12 cellular contexts compared by ENCODE assay signal in genomic region chr3:72041531-72041930, GRCh38.
DNase-seq lines count a peak whose midpoint lies in the region; ATAC-seq and TF ChIP-seq lines count a peak whose summit lies in the region.
"Had no signal": no experiment of that assay in that cellular context is flagged by ENCODE, and none has a peak within 500 bp of the region (broad histone marks: within the 10 kb centered on the region; RNA-seq: fewer than 3 reads in every experiment).

No MANE protein-coding gene starts in this region.

- H3K36me3 Mint-ChIP-seq in T-helper 17 cell (ENCODE audit: low read depth) = no peaks in the 10 kb centered on the region

- H3K27ac Mint-ChIP-seq in T-helper 17 cell = no peak overlapping the region

- peak; percentile 28 for DNase-seq in EH (ENCODE audit: low read depth)
- no peak for DNase-seq in RWPE2 (ENCODE audit: low spot score)
- peak; percentile 21 to 84 (median 62) for DNase-seq in head of caudate nucleus
- DNase-seq in sciatic nerve (ENCODE audit: low spot score) = no peak
- DNase-seq in activated CD4-positive, alpha-beta T cell treated with anti-CD3 and anti-CD28 coated beads, Interleukin-2, amount 50 U/mL, for 1 hour = no peak
- DNase-seq in NCI-H1105 treated with DMSO at 0.1 percent for 48 hours (lab: John Stamatoyannopoulos, UW) = no peak
- no peak for DNase-seq in T-helper 17 cell
- DNase-seq: effector CD8-positive, alpha-beta T cell; NCI-H510A treated with DMSO at 0.1 percent for 48 hours; Right ventricle myocardium superior had no signal

- TF ChIP-seq CTCF in RWPE2 (IDR thresholded peaks at IDR 0.05; ENCODE audit: poor library complexity, severe bottlenecking) = no peak

- no peaks in the 10 kb centered on the region for H3K4me1 ChIP-seq in RWPE2 (ENCODE audit: insufficient read depth, poor library complexity, severe bottlenecking)

- H3K4me3 Mint-ChIP-seq in T-helper 17 cell = no peak overlapping the region

- H3K27ac ChIP-seq in RWPE2 (ENCODE audit: poor library complexity, severe bottlenecking) = no peak overlapping the region
- H3K27ac ChIP-seq: HL-60 had no signal

- H3K4me1 Mint-ChIP-seq in T-helper 17 cell = no peaks in the 10 kb centered on the region

- no peak overlapping the region for H3K4me3 ChIP-seq in RWPE2 (ENCODE audit: severe bottlenecking)

- ATAC-seq in RWPE2 (ENCODE audit: low read depth) (peak; percentile 36; the same call in 1 of the 3 replicates), sciatic nerve (peak; percentile 75), T-helper 17 cell (no peak), GM18505 (IDR thresholded peaks at IDR 0.05; ENCODE audit: unreplicated experiment) (no peak)

- intact Hi-C loops in head of caudate nucleus (cut with DNase I) = no loop called here
- intact Hi-C loops in sciatic nerve (cut with DNase I) = no loop called here

- no peaks in the 10 kb centered on the region for H3K9me3 ChIP-seq in RWPE2 (ENCODE audit: severe bottlenecking)
- H3K9me3 ChIP-seq in T-helper 17 cell (ENCODE audit: control insufficient read depth, low read length, poor library complexity, severe bottlenecking) = no peaks in the 10 kb centered on the region

- no peaks in the 10 kb centered on the region for H3K36me3 ChIP-seq in RWPE2 (ENCODE audit: low read depth)

- peaks cover 30% of the 10 kb centered on the region for H3K27me3 Mint-ChIP-seq in T-helper 17 cell

- TF ChIP-seq POLR2A in GM18505 (IDR thresholded peaks at IDR 0.05; ENCODE audit: borderline replicate concordance, extremely low read depth, insufficient read depth, insufficient read length) = no peak

- no peaks in the 10 kb centered on the region for H3K27me3 ChIP-seq in RWPE2 (ENCODE audit: insufficient read depth, poor library complexity, severe bottlenecking)

Comparison
In these comparisons a context has a peak if more than half of its experiments do, and no peak if none do; other contexts are left out.
1. DNase-seq: peak in EH (single experiment) and head of caudate nucleus (42 of 42); none in RWPE2 (single experiment), sciatic nerve (single experiment), activated CD4-positive, alpha-beta T cell treated with anti-CD3 and anti-CD28 coated beads, Interleukin-2, amount 50 U/mL, for 1 hour (single experiment), NCI-H1105 treated with DMSO at 0.1 percent for 48 hours (single experiment) and T-helper 17 cell (0 of 3).
2. ATAC-seq: peak in RWPE2 (single experiment) and sciatic nerve (single experiment); none in T-helper 17 cell (single experiment) and GM18505 (single experiment).